In genomic region chr3:99817437-99818240, GRCh38 we compare ENCODE assay signal across 8 cellular contexts. TPM values are rescaled to one million over a fixed set of nuclear protein-coding genes. Genes with fewer than 3 reads are reported as not detected.
DNase-seq lines count a peak whose midpoint lies in the region; ATAC-seq, FAIRE-seq and TF ChIP-seq lines count a peak whose summit lies in the region.

Gene CMSS1 (plus strand): TSS chr3:99817862.

- H3K4me2 ChIP-seq in OCI-LY7 (ENCODE audit: low read length) (peak within 1 kb of the TSS; percentile 87), endothelial cell of umbilical vein (ENCODE audit: insufficient read depth, low read length) (peak within 1 kb of the TSS; percentile 95)

- no peaks in the 10 kb centered on the region for H4K20me1 ChIP-seq in OCI-LY7 (ENCODE audit: insufficient read depth, low read length)
- no peaks in the 10 kb centered on the region for H4K20me1 ChIP-seq in endothelial cell of umbilical vein (replicated peaks; ENCODE audit: control insufficient read depth, extremely low read depth, insufficient read depth, low read length)

- H3K79me2 ChIP-seq in OCI-LY7 (ENCODE audit: insufficient read depth, low read depth, low read length), result peaks cover 29% of the 10 kb centered on the region; the same call in 1 of the 2 replicates
- H3K79me2 ChIP-seq in endothelial cell of umbilical vein (ENCODE audit: control insufficient read depth, insufficient read depth, low read length), result peaks cover 26% of the 10 kb centered on the region

- H2AFZ ChIP-seq in OCI-LY7 (ENCODE audit: low read length), result peak within 1 kb of the TSS; percentile 99
- peak within 1 kb of the TSS; percentile 91 for H2AFZ ChIP-seq in endothelial cell of umbilical vein (ENCODE audit: low read depth, low read length)

- H3K27ac ChIP-seq in OCI-LY7 (ENCODE audit: low read depth, low read length, poor library complexity, severe bottlenecking) (peak within 1 kb of the TSS; percentile 36), endothelial cell of umbilical vein (ENCODE audit: insufficient read depth, low read depth, low read length) (peak within 1 kb of the TSS; percentile 93)

- H3K4me1 ChIP-seq in OCI-LY7 (ENCODE audit: insufficient read depth, low read length, poor library complexity, severe bottlenecking) (peaks cover 18% of the 10 kb centered on the region), endothelial cell of umbilical vein (ENCODE audit: control insufficient read depth, extremely low read depth, insufficient read depth, low read length) (peaks cover 18% of the 10 kb centered on the region)

- H3K36me3 ChIP-seq in OCI-LY7 (ENCODE audit: insufficient read depth, low read length) (peaks cover 6% of the 10 kb centered on the region), endothelial cell of umbilical vein (ENCODE audit: control insufficient read depth in 2 of 2, extremely low read depth in 1 of 2, insufficient read depth in 2 of 2, low read length in 2 of 2) (no peaks in the 10 kb centered on the region)

- dilution Hi-C loops in endothelial cell of umbilical vein (cut with MboI; ENCODE audit: extremely low pct_ligation_motif_present, low sequenced_read_pairs), result no loop called here

- H3K9me2 ChIP-seq in OCI-LY7 (ENCODE audit: insufficient read depth, low read length), result no peaks in the 10 kb centered on the region

- H3K9ac ChIP-seq in endothelial cell of umbilical vein (replicated peaks; ENCODE audit: extremely low read depth, insufficient read depth, low read length), result peak within 1 kb of the TSS; percentile 97

- BruUV-seq in OCI-LY7 (replicated peaks; lab: Mats Ljungman, UMichigan) (TSS peak; percentile 74), endothelial cell of umbilical vein (replicated peaks; lab: Mats Ljungman, UMichigan) (TSS peak; percentile 66)

- no peaks in the 10 kb centered on the region for H3K9me1 ChIP-seq in endothelial cell of umbilical vein (replicated peaks; ENCODE audit: control insufficient read depth, extremely low read depth, insufficient read depth, low read length)

- DNase-seq in DMS114 treated with DMSO at 0.1 percent for 48 hours (lab: John Stamatoyannopoulos, UW; ENCODE audit: unreplicated experiment) (peak; percentile 85), HuH-7.5 (ENCODE audit: low spot score) (peak; percentile 60), OCI-LY7 (ENCODE audit: low spot score) (peak; percentile 90), activated T-cell treated with anti-CD3 and anti-CD28 coated beads for 1 hour (ENCODE audit: low read depth) (peak; percentile 92), endothelial cell of umbilical vein (ENCODE audit: low read depth, low spot score) (peak; percentile 95), middle frontal gyrus (ENCODE audit: extremely low spot score, low spot score) (peak; percentile 81)
- peak; percentile 94 to 95 for DNase-seq in stimulated activated CD8-positive, alpha-beta memory T cell treated with anti-CD3 and anti-CD28 coated beads, Interleukin-2, amount 100 ng/mL, for 48 hours (ENCODE audit: low read depth in 2 of 2)

- peak; percentile 33; the same call in 1 of the 2 replicates for TF ChIP-seq CTCF in OCI-LY7 (conservative IDR thresholded peaks at IDR 0.05; ENCODE audit: low read length)
- TF ChIP-seq CTCF in endothelial cell of umbilical vein (IDR thresholded peaks at IDR 0.05; ENCODE audit: extremely low read depth in 1 of 2, insufficient read depth in 1 of 2, low read depth in 1 of 2, low read length in 2 of 2), result peak; percentile 14 to 43

- H3K4me3 ChIP-seq in OCI-LY7 (ENCODE audit: low read depth, low read length, poor library complexity, severe bottlenecking), result peak within 1 kb of the TSS; percentile 79
- peak within 1 kb of the TSS; percentile 38 to 85 (median 51) for H3K4me3 ChIP-seq in endothelial cell of umbilical vein (replicated peaks in 1 of 3; ENCODE audit: insufficient read depth in 1 of 3, low read depth in 1 of 3, low read length in 3 of 3)

- H3K9me3 ChIP-seq in OCI-LY7 (ENCODE audit: low read length), result no peaks in the 10 kb centered on the region
- no peaks in the 10 kb centered on the region for H3K9me3 ChIP-seq in endothelial cell of umbilical vein (replicated peaks; ENCODE audit: control insufficient read depth, insufficient read depth, low read length)

- CTCF ChIA-PET in OCI-LY7 (lab: Charles Lee; ENCODE audit: unreplicated experiment) (interaction anchor here (0.7 kb wide), 1 partner anchor 287 kb away, joined by 3 read pairs; no protein-coding TSS in a partner anchor), endothelial cell of umbilical vein (lab: Charles Lee) (interaction anchor here (0.6 to 1.8 kb wide), 8 partner anchors 10 to 443 kb away, joined by 3 to 18 read pairs (median 4); partner anchors contain the start of gene TBC1D23)

- ATAC-seq in GM21526 (IDR thresholded peaks at IDR 0.05; ENCODE audit: low FRiP score, unreplicated experiment), result peak; percentile 98

- peak; percentile 83 for FAIRE-seq in endothelial cell of umbilical vein (lab: Jason Lieb, UNC)

- intact Hi-C loops in OCI-LY7 (cut with micrococcal nuclease; ENCODE audit: unreplicated experiment), result loop anchor here (5.0 kb wide), 1 partner anchor 445 kb away; the partner anchor contains the start of gene TBC1D23
- intact Hi-C loops in endothelial cell of umbilical vein (cut with micrococcal nuclease), result no loop called here

- peak; percentile 56 for TF ChIP-seq POLR2A in endothelial cell of umbilical vein (IDR thresholded peaks at IDR 0.05; ENCODE audit: low read depth, low read length)

- no peaks in the 10 kb centered on the region for H3K27me3 ChIP-seq in endothelial cell of umbilical vein (ENCODE audit: control insufficient read depth in 2 of 2, insufficient read depth in 2 of 2, low read length in 2 of 2)

- POLR2A ChIA-PET in OCI-LY7 (lab: Charles Lee), result interaction anchor here (0.5 to 1.5 kb wide), 5 partner anchors 9 to 1934 kb away, joined by 3 to 5 read pairs (median 3); no protein-coding TSS in a partner anchor
- POLR2A ChIA-PET in endothelial cell of umbilical vein (lab: Charles Lee), result interaction anchor here (0.9 kb wide), 1 partner anchor 443 kb away, joined by 3 read pairs; the partner anchor contains the start of gene TBC1D23

TF ChIP-seq in endothelial cell of umbilical vein, 7 proteins besides CTCF, POLR2A, EP300 and RAD21:
- TF ChIP-seq MAX (IDR thresholded peaks at IDR 0.05; ENCODE audit: insufficient read depth, insufficient read length), result peak; percentile 89
- TF ChIP-seq JUN (IDR thresholded peaks at IDR 0.05; ENCODE audit: borderline replicate concordance, insufficient read depth, insufficient read length, low read depth), result peak; percentile 70
- TF ChIP-seq POLR2AphosphoS5 (IDR thresholded peaks at IDR 0.05; ENCODE audit: insufficient read depth, low read depth, low read length), result peak; percentile 71
- peak; percentile 32 for TF ChIP-seq GATA2 (IDR thresholded peaks at IDR 0.05; ENCODE audit: insufficient read depth, insufficient read length, low read depth, low read length)
- peak; percentile 83 for TF ChIP-seq MYC (IDR thresholded peaks at IDR 0.05; ENCODE audit: low read depth, low read length)
- peak; percentile 47 for TF ChIP-seq FOS (IDR thresholded peaks at IDR 0.05; ENCODE audit: borderline replicate concordance, insufficient read depth, low read length)
- no peak for TF ChIP-seq EZH2 (IDR thresholded peaks at IDR 0.05; ENCODE audit: borderline replicate concordance, low read depth, low read length, severe bottlenecking)

RNA-seq across cellular contexts. Expression of gene CMSS1, which starts in this region (rescaled TPM):
- 25.7 and 34.2 TPM in 2 replicates for total RNA-seq in OCI-LY7 (2014; rRNA removed; shearing (Covaris generic))
- total RNA-seq in OCI-LY7 (2022), result 46.6 and 51.3 TPM in 2 replicates
- 60.6 and 61.9 TPM in 2 replicates for total RNA-seq in endothelial cell of umbilical vein
- 8.2 and 9.7 TPM in 2 replicates for polyA plus RNA-seq in endothelial cell of umbilical vein
- polyA plus RNA-seq in endothelial cell of umbilical vein (2011; cell fraction: cytosol; rRNA removed), result 21.4 and 22.3 TPM in 2 replicates
- polyA plus RNA-seq in endothelial cell of umbilical vein (2011; cell fraction: nucleus; rRNA removed), result 15.9 and 18.1 TPM in 2 replicates
- 31.3 and 64.7 TPM in 2 replicates for polyA plus RNA-seq in endothelial cell of umbilical vein (2012)
- polyA minus RNA-seq in endothelial cell of umbilical vein, result 6.0 and 8.6 TPM in 2 replicates
- polyA minus RNA-seq in endothelial cell of umbilical vein (2011; cell fraction: cytosol; rRNA and poly(A)+ RNA removed), result 27.2 TPM
- polyA minus RNA-seq in endothelial cell of umbilical vein (2011; cell fraction: nucleus; rRNA and poly(A)+ RNA removed), result 28.2 and 35.4 TPM in 2 replicates

Comparison
In these comparisons a context has a peak if more than half of its experiments do, and no peak if none do; other contexts are left out.
1. Peak in every context shown above with its lines: DNase-seq, ATAC-seq, H3K4me3 ChIP-seq and H3K27ac ChIP-seq.